ENCODE assay signal across 8 cellular contexts in the genomic region with DNA sequence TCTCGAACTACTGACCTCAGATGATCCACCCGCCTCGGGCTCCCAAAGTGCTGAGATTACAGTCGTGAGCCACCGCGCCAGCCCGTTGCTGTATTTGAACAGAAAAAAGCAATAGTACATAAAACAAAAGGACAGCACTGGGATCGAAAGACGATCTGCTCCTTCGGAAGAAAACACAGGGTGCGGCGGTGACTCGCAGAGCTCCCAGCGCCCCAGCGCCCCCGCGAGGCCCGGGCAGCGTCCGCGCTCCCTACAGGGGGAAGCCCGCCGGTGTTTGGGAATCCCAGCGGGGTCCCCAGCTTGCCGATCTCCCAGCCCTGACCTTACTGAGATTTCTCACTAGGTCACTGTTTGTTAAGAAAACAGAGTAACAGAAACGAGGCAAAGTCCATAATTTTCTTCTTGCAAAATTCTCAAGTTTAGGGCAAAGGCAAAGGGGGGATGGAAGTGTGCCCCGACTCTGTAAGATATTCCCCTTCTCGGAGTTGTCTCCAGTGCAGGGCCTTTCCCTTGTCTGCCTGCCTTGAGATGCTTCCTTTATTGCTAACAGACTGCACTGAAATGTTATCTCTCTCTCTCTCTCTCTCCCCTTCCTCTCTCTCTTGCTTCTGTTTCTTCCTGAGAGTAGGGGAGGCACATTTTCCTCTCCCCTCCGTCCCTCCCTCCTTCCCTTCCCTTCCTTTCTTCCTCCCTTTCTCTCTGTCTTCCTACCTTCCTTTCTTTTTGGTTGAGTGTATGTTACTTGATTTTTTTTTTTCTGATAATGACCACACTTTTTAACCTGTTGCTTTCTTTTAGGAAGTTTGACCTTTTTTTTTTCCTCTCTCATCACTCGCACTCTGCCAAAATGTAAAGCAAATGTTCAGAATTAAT.
A peak's percentile ranks its signal among the peaks of the same experiment; 100 is the strongest.
DNase-seq lines count a peak whose midpoint lies in the region; ATAC-seq and TF ChIP-seq lines count a peak whose summit lies in the region.

No MANE protein-coding gene starts in this region.

- TF ChIP-seq CTCF in GM13976 (IDR thresholded peaks at IDR 0.05; ENCODE audit: borderline replicate concordance, control extremely low read depth, extremely low read depth, insufficient read depth, missing control alignments) (peak; percentile 63), omental fat pad (IDR thresholded peaks at IDR 0.05) (peak in 1 of 3 donors; percentile 35)

- no peaks in the 10 kb centered on the region for H3K9me3 Mint-ChIP-seq in activated T-cell treated with anti-CD3 and anti-CD28 coated beads, Interleukin-2, amount 50 U/mL, for 24 hours

- no peak overlapping the region for H3K27ac Mint-ChIP-seq in activated T-cell treated with anti-CD3 and anti-CD28 coated beads, Interleukin-2, amount 50 U/mL, for 24 hours

- in situ Hi-C loops in GM13976 (cut with MboI; ENCODE audit: low sequenced_read_pairs, unreplicated experiment) = no loop called here

- peaks cover 10% of the 10 kb centered on the region for H3K4me1 Mint-ChIP-seq in activated T-cell treated with anti-CD3 and anti-CD28 coated beads, Interleukin-2, amount 50 U/mL, for 24 hours (ENCODE audit: low read depth)

- peak; percentile 78 for DNase-seq in GM13976 (ENCODE audit: low spot score)
- DNase-seq in activated T-cell treated with anti-CD3 and anti-CD28 coated beads, Interleukin-2, amount 50 U/mL, for 24 hours = peak; percentile 50
- DNase-seq in foreskin melanocyte = peak; percentile 30
- no peak for DNase-seq in omental fat pad (ENCODE audit: low spot score)
- no peak for DNase-seq in NAMALWA (ENCODE audit: low spot score)
- DNase-seq in stimulated activated naive CD4-positive, alpha-beta T cell treated with Interleukin-2 at 50 U/mL for 16 hours (lab: John Stamatoyannopoulos, UW) = no peak
- no peak for DNase-seq in NCI-H1105 (lab: John Stamatoyannopoulos, UW)

- no peaks in the 10 kb centered on the region for H3K36me3 Mint-ChIP-seq in activated T-cell treated with anti-CD3 and anti-CD28 coated beads, Interleukin-2, amount 50 U/mL, for 24 hours (ENCODE audit: low read depth)

- ATAC-seq in HG03565 (IDR thresholded peaks at IDR 0.05; ENCODE audit: unreplicated experiment) (peak; percentile 59), omental fat pad (ENCODE audit: low FRiP score) (peak; percentile 93)

- peaks cover 76% of the 10 kb centered on the region for H3K27me3 Mint-ChIP-seq in activated T-cell treated with anti-CD3 and anti-CD28 coated beads, Interleukin-2, amount 50 U/mL, for 24 hours

- H3K4me3 Mint-ChIP-seq in activated T-cell treated with anti-CD3 and anti-CD28 coated beads, Interleukin-2, amount 50 U/mL, for 24 hours = peak overlapping the region; percentile 65

Comparison
In these comparisons a context has a peak if more than half of its experiments do, and no peak if none do; other contexts are left out.
1. DNase-seq: peak in GM13976 (single experiment), activated T-cell treated with anti-CD3 and anti-CD28 coated beads, Interleukin-2, amount 50 U/mL, for 24 hours (single experiment) and foreskin melanocyte (single experiment); none in omental fat pad (single experiment), NAMALWA (single experiment), stimulated activated naive CD4-positive, alpha-beta T cell treated with Interleukin-2 at 50 U/mL for 16 hours (single experiment) and NCI-H1105 (single experiment).